In the genomic region with DNA sequence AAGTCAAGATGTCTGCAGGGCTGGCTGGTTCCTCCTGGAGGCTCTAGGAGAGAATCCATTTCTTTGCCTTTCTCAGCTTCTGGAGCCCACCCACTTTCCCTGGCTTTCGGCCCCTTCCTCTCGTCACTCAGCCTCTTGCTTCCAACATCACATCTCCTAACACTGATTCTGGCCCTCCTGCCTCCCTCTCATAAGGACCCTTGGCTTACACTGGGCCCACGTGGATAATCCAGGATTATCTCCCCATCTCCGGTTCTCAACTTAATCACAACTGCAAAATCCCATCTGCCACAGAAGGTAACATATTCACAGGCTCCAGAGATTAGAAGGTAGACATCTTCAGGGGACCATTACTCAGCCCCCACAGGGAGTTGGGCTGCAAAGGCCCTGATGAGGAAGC, we compare ENCODE assay signal across 16 cellular contexts.
DNase-seq lines count a peak whose midpoint lies in the region; ATAC-seq and TF ChIP-seq lines count a peak whose summit lies in the region.
"Had no signal": no experiment of that assay in that cellular context is flagged by ENCODE, and none has a peak within 500 bp of the region (broad histone marks: within the 10 kb centered on the region; RNA-seq: fewer than 3 reads in every experiment).

No MANE protein-coding gene starts in this region.

- no peak for ATAC-seq in GM19035 (IDR thresholded peaks at IDR 0.05; ENCODE audit: unreplicated experiment)
- ATAC-seq: activated CD4-positive, CD25-positive, alpha-beta regulatory T cell treated with anti-CD3 and anti-CD28 coated beads, Interleukin-2, amount 50 U/mL, for 24 hours; gastrocnemius medialis had no signal

- no peaks in the 10 kb centered on the region for H3K27me3 ChIP-seq in sigmoid colon
- H3K27me3 ChIP-seq: colonic mucosa, gastrocnemius medialis had no signal

- H3K4me1 ChIP-seq in sigmoid colon, result peaks cover 0 to 61% (median 55%) of the 10 kb centered on the region in 4 donors
- H3K4me1 ChIP-seq: colonic mucosa had no signal

- intact Hi-C loops in CD14-positive monocyte (cut with micrococcal nuclease), result loop anchor here (5.0 to 10.0 kb wide), 4 partner anchors 52 to 110 kb away; no protein-coding TSS in a partner anchor
- intact Hi-C loops in sigmoid colon (cut with DNase I), result no loop called here

- H3K27ac ChIP-seq in KOPT-K1 (ENCODE audit: low read depth, low read length, poor library complexity, severe bottlenecking) (peak overlapping the region; percentile 95), sigmoid colon (peak overlapping the region in 3 of 4 donors; percentile 0 to 17 (median 3))
- H3K27ac ChIP-seq: colonic mucosa had no signal

- TF ChIP-seq CTCF in CD14-positive monocyte (IDR thresholded peaks at IDR 0.05) (no peak), endothelial cell (IDR thresholded peaks at IDR 0.05; ENCODE audit: unreplicated experiment) (no peak), sigmoid colon (IDR thresholded peaks at IDR 0.05) (no peak), GM13977 (IDR thresholded peaks at IDR 0.05; ENCODE audit: extremely low read depth, insufficient read depth, missing control alignments) (no peak)

- H3K9me3 Mint-ChIP-seq in CD14-positive monocyte (no peaks in the 10 kb centered on the region), endothelial cell (ENCODE audit: unreplicated experiment) (no peaks in the 10 kb centered on the region)
- H3K9me3 Mint-ChIP-seq: nephron had no signal

- no peaks in the 10 kb centered on the region for H3K36me3 ChIP-seq in KOPT-K1 (ENCODE audit: insufficient read depth, low read length)
- H3K36me3 ChIP-seq in sigmoid colon, result no peaks in the 10 kb centered on the region
- H3K36me3 ChIP-seq: colonic mucosa, gastrocnemius medialis had no signal

- WGBS in sigmoid colon, 2 donors, result 75 to 85% methylated on average over 4 of the region's 4 CpGs

- no peak for TF ChIP-seq POLR2A in sigmoid colon (IDR thresholded peaks at IDR 0.05)

- in situ Hi-C loops in GM13977 (cut with MboI; ENCODE audit: low pct_unique_long_range_greater_than_20kb, low sequenced_read_pairs, unreplicated experiment), result no loop called here

- no peak overlapping the region for H3K4me3 Mint-ChIP-seq in CD14-positive monocyte
- peak overlapping the region; percentile 7 for H3K4me3 Mint-ChIP-seq in endothelial cell (ENCODE audit: unreplicated experiment)
- H3K4me3 Mint-ChIP-seq: nephron had no signal

- peaks cover 98% of the 10 kb centered on the region for H3K4me1 Mint-ChIP-seq in CD14-positive monocyte
- H3K4me1 Mint-ChIP-seq in endothelial cell (ENCODE audit: unreplicated experiment), result peaks cover 2% of the 10 kb centered on the region

- H3K27ac Mint-ChIP-seq in CD14-positive monocyte, result peak overlapping the region; percentile 99 to 100 (median 100)
- H3K27ac Mint-ChIP-seq in endothelial cell (ENCODE audit: unreplicated experiment), result no peak overlapping the region

- H3K27me3 Mint-ChIP-seq in CD14-positive monocyte (ENCODE audit: low read depth in 3 of 3) (peaks cover 0 to 5% (median 0%) of the 10 kb centered on the region in 3 donors), endothelial cell (ENCODE audit: unreplicated experiment) (peaks cover 10% of the 10 kb centered on the region)

- H3K36me3 Mint-ChIP-seq in CD14-positive monocyte (peaks cover 0 to 10% of the 10 kb centered on the region in 2 donors), endothelial cell (ENCODE audit: low read depth, unreplicated experiment) (no peaks in the 10 kb centered on the region)

- H3K4me3 ChIP-seq in sigmoid colon, result no peak overlapping the region
- H3K4me3 ChIP-seq: colonic mucosa, gastrocnemius medialis had no signal

- no peak for TF ChIP-seq EP300 in sigmoid colon (IDR thresholded peaks at IDR 0.05)

- no peak for DNase-seq in CD14-positive monocyte (ENCODE audit: low spot score)
- DNase-seq in endothelial cell (ENCODE audit: low spot score), result no peak
- no peak for DNase-seq in sigmoid colon
- no peak for DNase-seq in GM13977 (ENCODE audit: low spot score)
- no peak for DNase-seq in SKM-1 (lab: John Stamatoyannopoulos, UW; ENCODE audit: unreplicated experiment)
- DNase-seq in activated effector memory CD4-positive, alpha-beta T cell treated with anti-CD3 and anti-CD28 coated beads, Interleukin-2, amount 50 U/mL, for 16 hours, result no peak
- DNase-seq: colonic mucosa; gastrocnemius medialis; NCI-H1930; SHP77; stimulated activated naive CD4-positive, alpha-beta T cell treated with Interleukin-2 at 50 U/mL for 16 hours; T-helper 17 cell had no signal

- no peaks in the 10 kb centered on the region for H3K9me3 ChIP-seq in KOPT-K1 (ENCODE audit: insufficient read depth, low read length, poor library complexity, severe bottlenecking)
- H3K9me3 ChIP-seq in sigmoid colon, result no peaks in the 10 kb centered on the region
- H3K9me3 ChIP-seq: colonic mucosa, gastrocnemius medialis had no signal
